1 cellular context compared by ENCODE assay signal in genomic region chr7:50818324-50818723, GRCh38.
TF ChIP-seq lines count a peak whose summit lies in the region.

No MANE protein-coding gene starts in this region.

TF ChIP-seq in SK-N-SH, 30 proteins besides CTCF, POLR2A, EP300 and RAD21:
- TF ChIP-seq FOXM1 (IDR thresholded peaks at IDR 0.05; ENCODE audit: low read depth) (no peak), TCF12 (IDR thresholded peaks at IDR 0.05) (peak; percentile 81)
